Comparison of ENCODE assay signal across 20 cellular contexts in the genomic region with DNA sequence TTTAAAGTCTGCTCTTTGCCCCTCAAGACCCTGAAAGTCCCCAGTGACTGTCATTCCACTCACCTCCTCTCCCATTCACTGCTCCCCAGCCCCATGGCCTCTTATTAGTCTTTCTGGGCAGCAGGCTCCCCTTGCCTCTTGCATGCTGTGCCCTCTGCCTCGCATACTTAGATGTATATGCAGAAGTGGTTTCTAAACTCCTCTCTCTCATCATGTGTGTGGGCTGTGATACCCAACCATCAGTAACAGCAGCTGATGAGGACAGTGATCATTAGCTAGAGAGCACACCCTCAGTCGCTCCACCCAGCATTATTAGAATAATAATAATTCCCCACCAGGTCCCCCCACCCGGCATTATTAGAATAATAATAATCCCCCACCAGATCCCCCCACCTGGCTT. TPM values are rescaled to one million over a fixed set of nuclear protein-coding genes. Genes with fewer than 3 reads are reported as not detected.
DNase-seq lines count a peak whose midpoint lies in the region; ATAC-seq, FAIRE-seq and TF ChIP-seq lines count a peak whose summit lies in the region.
"Had no signal": no experiment of that assay in that cellular context is flagged by ENCODE, and none has a peak within 500 bp of the region (broad histone marks: within the 10 kb centered on the region; RNA-seq: fewer than 3 reads in every experiment).

No MANE protein-coding gene starts in this region.

- TF ChIP-seq POLR2A in GM12891 (IDR thresholded peaks at IDR 0.05; ENCODE audit: low read depth, low read length) = no peak

- intact Hi-C loops in left lung (cut with DNase I) = no loop called here
- intact Hi-C loops in colonic mucosa (cut with DNase I) = no loop called here

- peaks cover 99% of the 10 kb centered on the region for H4K20me1 ChIP-seq in OCI-LY3 (ENCODE audit: insufficient read depth, low read length)

- peak overlapping the region; percentile 96 for H3K27ac Mint-ChIP-seq in stimulated activated naive B cell treated with anti-CD40 and anti-IgM and Interleukin-4, amounts not matched to agents 10 μg/mL and 1 μg/mL and 100 μg/mL, for 72 hours

- DNase-seq in GM12891 (ENCODE audit: insufficient read length, low spot score) = no peak
- no peak for DNase-seq in left lung
- DNase-seq in stimulated activated naive B cell treated with anti-CD40 and anti-IgM and Interleukin-4, amounts not matched to agents 10 μg/mL and 1 μg/mL and 100 μg/mL, for 72 hours = no peak
- no peak for DNase-seq in GDM1 (lab: John Stamatoyannopoulos, UW)
- no peak for DNase-seq in colonic mucosa
- DNase-seq: activated CD4-positive, alpha-beta T cell treated with anti-CD3 and anti-CD28 coated beads, Interleukin-2, amount 50 U/mL, for 1 hour; activated gamma-delta T cell treated with Interleukin-2 at 50 U/mL for 16 hours; DND-41; effector CD4-positive, alpha-beta T cell; immature natural killer cell; mammary epithelial cell; NCI-H1105; NCI-H2081 treated with DMSO at 0.1 percent for 48 hours; pancreas; SIG-M5; stimulated activated CD4-positive, alpha-beta T cell treated with anti-CD3 and anti-CD28 coated beads, Interleukin-4, amount 100 ng/mL, for 1 hour had no signal

- no peak overlapping the region for H2AFZ ChIP-seq in OCI-LY3 (ENCODE audit: low read depth, low read length)

- H3K4me3 Mint-ChIP-seq in stimulated activated naive B cell treated with anti-CD40 and anti-IgM and Interleukin-4, amounts not matched to agents 10 μg/mL and 1 μg/mL and 100 μg/mL, for 72 hours = peak overlapping the region; percentile 44 to 60
- H3K4me3 Mint-ChIP-seq: central memory CD8-positive, alpha-beta T cell; immature natural killer cell had no signal

- H3K27me3 Mint-ChIP-seq in stimulated activated naive B cell treated with anti-CD40 and anti-IgM and Interleukin-4, amounts not matched to agents 10 μg/mL and 1 μg/mL and 100 μg/mL, for 72 hours = no peaks in the 10 kb centered on the region
- H3K27me3 Mint-ChIP-seq: central memory CD8-positive, alpha-beta T cell had no signal

- H3K4me1 ChIP-seq in OCI-LY3 (ENCODE audit: low read length) (peaks cover 94% of the 10 kb centered on the region), left lung (peaks cover 31 to 70% of the 10 kb centered on the region in 2 donors), colonic mucosa (peaks cover 5% of the 10 kb centered on the region)

- H3K9ac ChIP-seq in OCI-LY3 (ENCODE audit: low read length) = no peak overlapping the region
- no peak overlapping the region for H3K9ac ChIP-seq in colonic mucosa (ENCODE audit: low read depth in 2 of 2, low read length in 2 of 2)

- peak overlapping the region; percentile 23 for H3K4me2 ChIP-seq in OCI-LY3 (ENCODE audit: low read length)

- TF ChIP-seq CTCF in OCI-LY3 (IDR thresholded peaks at IDR 0.05; ENCODE audit: low read depth, low read length) (no peak), left lung (IDR thresholded peaks at IDR 0.05) (no peak), colonic mucosa (IDR thresholded peaks at IDR 0.05) (no peak)

- no peaks in the 10 kb centered on the region for H3K27me3 ChIP-seq in OCI-LY3 (ENCODE audit: low read depth, low read length)
- H3K27me3 ChIP-seq in left lung = no peaks in the 10 kb centered on the region
- H3K27me3 ChIP-seq in colonic mucosa = no peaks in the 10 kb centered on the region
- H3K27me3 ChIP-seq: pancreas had no signal

- H3K9me3 Mint-ChIP-seq in stimulated activated naive B cell treated with anti-CD40 and anti-IgM and Interleukin-4, amounts not matched to agents 10 μg/mL and 1 μg/mL and 100 μg/mL, for 72 hours = no peaks in the 10 kb centered on the region
- H3K9me3 Mint-ChIP-seq: central memory CD8-positive, alpha-beta T cell; immature natural killer cell had no signal

- peaks cover 100% of the 10 kb centered on the region for H3K79me2 ChIP-seq in OCI-LY3 (ENCODE audit: low read length)

- peaks cover 40 to 66% of the 10 kb centered on the region in 2 donors for H3K36me3 Mint-ChIP-seq in stimulated activated naive B cell treated with anti-CD40 and anti-IgM and Interleukin-4, amounts not matched to agents 10 μg/mL and 1 μg/mL and 100 μg/mL, for 72 hours
- H3K36me3 Mint-ChIP-seq: immature natural killer cell had no signal

- ATAC-seq in left lung (no peak), GM18873 (IDR thresholded peaks at IDR 0.05; ENCODE audit: low FRiP score, unreplicated experiment) (no peak)
- peak; percentile 68 to 78 for ATAC-seq in stimulated activated naive B cell treated with anti-CD40 and anti-IgM and Interleukin-4, amounts not matched to agents 10 μg/mL and 1 μg/mL and 100 μg/mL, for 72 hours (replicated peaks)
- ATAC-seq: pancreas had no signal

- H3K36me3 ChIP-seq in OCI-LY3 (replicated peaks; ENCODE audit: low read depth, low read length) (peaks cover 88% of the 10 kb centered on the region), left lung (no peaks in the 10 kb centered on the region), colonic mucosa (no peaks in the 10 kb centered on the region)
- H3K36me3 ChIP-seq: pancreas had no signal

- H3K9me3 ChIP-seq in OCI-LY3 (ENCODE audit: insufficient read depth, low read length) (no peaks in the 10 kb centered on the region), left lung (no peaks in the 10 kb centered on the region), colonic mucosa (no peaks in the 10 kb centered on the region)
- H3K9me3 ChIP-seq: pancreas had no signal

- H3K4me3 ChIP-seq in OCI-LY3 (ENCODE audit: low read length) = no peak overlapping the region
- no peak overlapping the region for H3K4me3 ChIP-seq in left lung
- H3K4me3 ChIP-seq in colonic mucosa = no peak overlapping the region
- H3K4me3 ChIP-seq: pancreas had no signal

- peak; percentile 51 for FAIRE-seq in GM12891 (lab: Jason Lieb, UNC)
- FAIRE-seq: GM18507, pancreas had no signal

- peaks cover 0 to 73% of the 10 kb centered on the region in 2 donors for H3K4me1 Mint-ChIP-seq in stimulated activated naive B cell treated with anti-CD40 and anti-IgM and Interleukin-4, amounts not matched to agents 10 μg/mL and 1 μg/mL and 100 μg/mL, for 72 hours

- peak overlapping the region; percentile 10; the same call in 1 of the 2 replicates for H3K27ac ChIP-seq in OCI-LY3 (ENCODE audit: low read length)
- H3K27ac ChIP-seq in left lung = peak overlapping the region; percentile 57 to 88
- H3K27ac ChIP-seq in colonic mucosa = no peak overlapping the region
- H3K27ac ChIP-seq: pancreas had no signal

TF ChIP-seq in GM12891, 5 proteins besides CTCF, POLR2A, EP300 and RAD21:
- TF ChIP-seq SPI1 (IDR thresholded peaks at IDR 0.05; ENCODE audit: low read depth, low read length) (peak; percentile 48), TAF1 (IDR thresholded peaks at IDR 0.05; ENCODE audit: low read depth, low read length) (no peak)

RNA-seq across cellular contexts. Expression of gene PKIG, which starts 14.5 kb away (rescaled TPM):
- 27.4 TPM for polyA plus RNA-seq in GM12891 (2012; ENCODE audit: low read depth, missing spikeins)
- total RNA-seq in left lung (10 to 100 TPM; 40.1 to 42.1 TPM), colonic mucosa (10 to 100 TPM; 24.4 to 46.1 TPM)

RNA-seq across cellular contexts. Expression of gene ADA, which starts 54.6 kb away (rescaled TPM):
- polyA plus RNA-seq in GM12891 (2012; ENCODE audit: low read depth, missing spikeins) = 112 TPM
- total RNA-seq in left lung (10 to 100 TPM in 1 of 2 donors, 1 to 10 TPM in 1; 7.6 to 15.5 TPM), colonic mucosa (1 to 10 TPM; 2.4 to 4.5 TPM)

Comparison
In these comparisons a context has a peak if more than half of its experiments do, and no peak if none do; other contexts are left out.
1. ATAC-seq: peak in stimulated activated naive B cell treated with anti-CD40 and anti-IgM and Interleukin-4, amounts not matched to agents 10 μg/mL and 1 μg/mL and 100 μg/mL, for 72 hours (2 of 2); none in left lung (single experiment) and GM18873 (single experiment).